4 cellular contexts compared by ENCODE assay signal in genomic region chr10:44330431-44330830, GRCh38. TPM values are rescaled to one million over a fixed set of nuclear protein-coding genes. Genes with fewer than 3 reads are reported as not detected.
"Had no signal": no experiment of that assay in that cellular context is flagged by ENCODE, and none has a peak within 500 bp of the region (broad histone marks: within the 10 kb centered on the region; RNA-seq: fewer than 3 reads in every experiment).

No MANE protein-coding gene starts in this region.

- DNase-seq: GDM1, GF-D8 had no signal

- ATAC-seq: GM12878 had no signal

- H3K4me3 ChIP-seq: GM12878 had no signal

RNA-seq across cellular contexts. Expression of gene CXCL12, which starts 54.5 kb away (rescaled TPM):
- total RNA-seq: G401 had no signal
